ENCODE assay signal across 16 cellular contexts in the genomic region with DNA sequence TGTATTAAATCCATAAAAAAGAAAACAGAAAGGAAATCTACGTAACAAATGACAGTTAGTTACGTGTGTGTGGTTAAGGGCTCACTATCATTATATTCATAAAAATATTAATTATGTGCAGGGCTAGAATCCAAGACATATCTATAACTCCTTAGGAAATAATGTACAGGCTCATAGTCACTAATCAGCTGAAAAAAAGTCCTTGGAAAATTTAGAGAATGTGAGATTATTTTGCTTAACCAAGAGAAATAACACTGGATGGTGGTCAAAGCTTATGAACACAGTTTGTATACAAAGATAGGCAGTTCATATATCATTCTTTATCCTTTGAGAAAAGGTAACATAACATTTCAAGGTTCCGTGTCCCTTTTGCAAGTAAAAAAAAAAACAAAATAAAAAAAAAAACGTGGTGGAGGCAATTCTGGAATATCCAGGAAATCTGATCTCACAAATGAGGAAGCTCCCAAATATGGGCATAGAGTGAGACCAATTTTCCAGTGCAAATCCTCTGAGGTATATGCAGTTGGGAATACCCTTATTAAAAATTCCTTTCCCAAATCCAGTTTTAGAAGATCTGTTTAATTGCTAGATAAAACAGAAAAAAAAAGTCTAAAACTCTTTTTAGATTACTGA. TPM values are rescaled to one million over a fixed set of nuclear protein-coding genes. Genes with fewer than 3 reads are reported as not detected.
DNase-seq lines count a peak whose midpoint lies in the region; ATAC-seq, FAIRE-seq and TF ChIP-seq lines count a peak whose summit lies in the region.
"Had no signal": no experiment of that assay in that cellular context is flagged by ENCODE, and none has a peak within 500 bp of the region (broad histone marks: within the 10 kb centered on the region; RNA-seq: fewer than 3 reads in every experiment).

No MANE protein-coding gene starts in this region.

- POLR2A ChIA-PET in HepG2 (lab: Yijun Ruan, JAX): interaction anchor here (1.3 to 1.7 kb wide), 2 partner anchors 38 to 54 kb away, joined by 3 to 5 read pairs; no protein-coding TSS in a partner anchor

- FAIRE-seq in HepG2 (lab: Jason Lieb, UNC): no peak
- FAIRE-seq: D721Med had no signal

- in situ Hi-C loops in brain microvascular endothelial cell (cut with HindIII; ENCODE audit: low pct_ligation_motif_present, low sequenced_read_pairs): no loop called here
- in situ Hi-C loops in HepG2 (cut with HindIII; ENCODE audit: extremely low pct_ligation_motif_present, low pct_unique_long_range_greater_than_20kb): no loop called here

- CTCF ChIA-PET in HepG2 (lab: Yijun Ruan, JAX; ENCODE audit: low intra/inter-chr PET ratio, low total read pairs): no interaction called here

- H3K9me3 ChIP-seq in right cardiac atrium (ENCODE audit: control insufficient read depth, low read length) (no peaks in the 10 kb centered on the region), left ventricle myocardium inferior (replicated peaks) (no peaks in the 10 kb centered on the region), HepG2 (ENCODE audit: low read length) (no peaks in the 10 kb centered on the region)
- H3K9me3 ChIP-seq: neutrophil had no signal

- no peaks in the 10 kb centered on the region for H3K27me3 ChIP-seq in right cardiac atrium (ENCODE audit: control insufficient read depth, insufficient read depth)
- peaks cover 4% of the 10 kb centered on the region for H3K27me3 ChIP-seq in left ventricle myocardium inferior (ENCODE audit: low read depth)
- no peaks in the 10 kb centered on the region for H3K27me3 ChIP-seq in brain microvascular endothelial cell (replicated peaks)
- H3K27me3 ChIP-seq in HepG2 (ENCODE audit: control insufficient read depth in 1 of 2, insufficient read depth in 2 of 2, low read length in 2 of 2): no peaks in the 10 kb centered on the region
- H3K27me3 ChIP-seq: neutrophil had no signal

- H3K36me3 ChIP-seq in left ventricle myocardium inferior (no peaks in the 10 kb centered on the region), brain microvascular endothelial cell (replicated peaks) (no peaks in the 10 kb centered on the region), HepG2 (replicated peaks in 1 of 2; ENCODE audit: control insufficient read depth in 1 of 2, insufficient read depth in 2 of 2, low read length in 2 of 2) (no peaks in the 10 kb centered on the region)
- H3K36me3 ChIP-seq: neutrophil had no signal

- H4K20me1 ChIP-seq in HepG2 (ENCODE audit: insufficient read depth, low read length): no peaks in the 10 kb centered on the region

- BruUV-seq in HepG2 (replicated peaks; lab: Mats Ljungman, UMichigan): no TSS peak

- no peak overlapping the region for H3K9ac ChIP-seq in HepG2 (ENCODE audit: insufficient read depth, low read depth, low read length)

- WGBS in right cardiac atrium: 44% methylated on average over 4 of the region's 4 CpGs
- WGBS in HepG2 (ENCODE audit: low lambda C conversion rate): 71% methylated on average over 4 of the region's 4 CpGs

- no peak for TF ChIP-seq POLR2A in HepG2 (IDR thresholded peaks at IDR 0.05; ENCODE audit: insufficient read depth in 1 of 2, low read depth in 2 of 2, low read length in 2 of 2)

- H3K27ac ChIP-seq in right cardiac atrium (ENCODE audit: low read length) (no peak overlapping the region), left ventricle myocardium inferior (replicated peaks) (no peak overlapping the region), brain microvascular endothelial cell (peak overlapping the region; percentile 70), HepG2 (ENCODE audit: extremely low read length, insufficient read depth, low read length) (no peak overlapping the region)
- H3K27ac ChIP-seq: HL-60, neutrophil, RWPE1 had no signal

- TF ChIP-seq CTCF in left ventricle myocardium inferior (IDR thresholded peaks at IDR 0.05; ENCODE audit: borderline replicate concordance): no peak
- TF ChIP-seq CTCF in brain microvascular endothelial cell (IDR thresholded peaks at IDR 0.05; ENCODE audit: low read depth, low read length, missing control alignments): no peak
- no peak for TF ChIP-seq CTCF in HepG2 (CRISPR knock-in tag; IDR thresholded peaks at IDR 0.05)

- H3K79me2 ChIP-seq in HepG2 (ENCODE audit: insufficient read depth, low read length): no peaks in the 10 kb centered on the region

- H2AFZ ChIP-seq in HepG2 (ENCODE audit: low read length): no peak overlapping the region

- DNase-seq in right cardiac atrium (no peak), left ventricle myocardium inferior (no peak), brain microvascular endothelial cell (no peak), HepG2 (ENCODE audit: low spot score) (no peak), NCI-H2107 treated with DMSO at 0.1 percent for 48 hours (lab: John Stamatoyannopoulos, UW; ENCODE audit: unreplicated experiment) (no peak), amniotic stem cell (lab: John Stamatoyannopoulos, UW) (no peak), SIG-M5 (lab: John Stamatoyannopoulos, UW) (no peak)
- DNase-seq: NCI-H1694, NCI-H69, T-helper 17 cell had no signal

- H3K4me2 ChIP-seq in HepG2 (ENCODE audit: low read depth, low read length): 0 out of 2 replicates have a peak overlapping the region, but pooled peaks have one; percentile 4

- ATAC-seq in right cardiac atrium (peak; percentile 29 to 61), HepG2 (no peak), GM18867 (IDR thresholded peaks at IDR 0.05; ENCODE audit: unreplicated experiment) (no peak)
- ATAC-seq: T-helper 17 cell had no signal

- H3K4me3 ChIP-seq in right cardiac atrium (ENCODE audit: low read length) (no peak overlapping the region), left ventricle myocardium inferior (no peak overlapping the region), brain microvascular endothelial cell (ENCODE audit: low read depth, low read length) (no peak overlapping the region), HepG2 (replicated peaks in 1 of 3; ENCODE audit: insufficient read depth in 1 of 3, low read depth in 2 of 3, low read length in 3 of 3) (no peak overlapping the region)
- H3K4me3 ChIP-seq: skin epidermis had no signal

- no peaks in the 10 kb centered on the region for H3K4me1 ChIP-seq in right cardiac atrium (ENCODE audit: control insufficient read depth, insufficient read depth, low read length)
- no peaks in the 10 kb centered on the region for H3K4me1 ChIP-seq in left ventricle myocardium inferior
- H3K4me1 ChIP-seq in HepG2 (ENCODE audit: insufficient read depth, low read length): peaks cover 49% of the 10 kb centered on the region

- no peak for TF ChIP-seq EP300 in HepG2 (IDR thresholded peaks at IDR 0.05; ENCODE audit: low read depth in 2 of 2, low read length in 2 of 2)
- no peak for TF ChIP-seq EP300 in HepG2 (CRISPR knock-in tag; IDR thresholded peaks at IDR 0.05; ENCODE audit: borderline replicate concordance)

- intact Hi-C loops in right cardiac atrium (cut with DNase I): no loop called here
- intact Hi-C loops in left ventricle myocardium inferior (cut with micrococcal nuclease): no loop called here
- intact Hi-C loops in HepG2 (cut with micrococcal nuclease; ENCODE audit: unreplicated experiment): no loop called here

- no peak for TF ChIP-seq RAD21 in HepG2 (CRISPR knock-in tag; IDR thresholded peaks at IDR 0.05)

TF ChIP-seq in HepG2, 621 proteins besides CTCF, POLR2A, EP300 and RAD21:
- TF ChIP-seq, protein P1, sequence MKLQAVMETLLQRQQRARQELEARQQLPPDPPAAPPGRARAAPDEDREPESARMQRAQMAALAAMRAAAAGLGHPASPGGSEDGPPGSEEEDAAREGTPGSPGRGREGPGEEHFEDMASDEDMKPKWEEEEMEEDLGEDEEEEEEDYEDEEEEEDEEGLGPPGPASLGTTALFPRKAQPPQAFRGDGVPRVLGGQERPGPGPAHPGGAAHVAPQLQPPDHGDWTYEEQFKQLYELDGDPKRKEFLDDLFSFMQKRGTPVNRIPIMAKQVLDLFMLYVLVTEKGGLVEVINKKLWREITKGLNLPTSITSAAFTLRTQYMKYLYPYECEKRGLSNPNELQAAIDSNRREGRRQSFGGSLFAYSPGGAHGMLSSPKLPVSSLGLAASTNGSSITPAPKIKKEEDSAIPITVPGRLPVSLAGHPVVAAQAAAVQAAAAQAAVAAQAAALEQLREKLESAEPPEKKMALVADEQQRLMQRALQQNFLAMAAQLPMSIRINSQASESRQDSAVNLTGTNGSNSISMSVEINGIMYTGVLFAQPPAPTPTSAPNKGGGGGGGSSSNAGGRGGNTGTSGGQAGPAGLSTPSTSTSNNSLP (IDR thresholded peaks at IDR 0.05; ENCODE audit: low read depth, low read length): 0 out of 2 replicates have a peak, but pooled peaks have one; percentile 3
- TF ChIP-seq NFYC (CRISPR knock-in tag; IDR thresholded peaks at IDR 0.05) (no peak), SRF (IDR thresholded peaks at IDR 0.05; ENCODE audit: low read depth, low read length) (peak; percentile 96)
TF ChIP-seq in HepG2: peak in this region for 2.

RNA-seq across cellular contexts. Expression of a gene that starts 17.9 kb away (rescaled TPM):
- total RNA-seq in right cardiac atrium: 10 to 100 TPM in 3 of 4 donors, 1 to 10 TPM in 1; 7.6 to 11.4 (median 10.7) TPM
- polyA plus RNA-seq in right cardiac atrium: 6.0 TPM
- 7.0 TPM for total RNA-seq in left ventricle myocardium inferior
- 24.7 and 28.2 TPM in 2 replicates for total RNA-seq in HepG2 (2016; rRNA removed; fragmentation: Illumina TruSeq; extraction: Trizol)
- 2.2 and 2.6 TPM in 2 replicates for total RNA-seq in HepG2 (2016; cell fraction: cytosol; rRNA removed; fragmentation: Illumina TruSeq; extraction: Trizol; ENCODE audit: low read depth)
- total RNA-seq in HepG2 (2016; cell fraction: insoluble cytoplasmic fraction; rRNA removed; fragmentation: Illumina TruSeq; extraction: Trizol): 18.9 and 27.7 TPM in 2 replicates
- 8.2 and 8.6 TPM in 2 replicates for total RNA-seq in HepG2 (2016; cell fraction: membrane; rRNA removed; fragmentation: Illumina TruSeq; extraction: Trizol)
- 61.9 and 64.1 TPM in 2 replicates for total RNA-seq in HepG2 (2016; cell fraction: nucleus; rRNA removed; fragmentation: Illumina TruSeq; extraction: Trizol)
- polyA plus RNA-seq in HepG2 (2011; rRNA removed): 47.1 and 49.6 TPM in 2 replicates
- polyA plus RNA-seq in HepG2 (2011; cell fraction: cytosol; rRNA removed): 22.2 and 24.7 TPM in 2 replicates
- polyA plus RNA-seq in HepG2 (2011; cell fraction: nucleus; rRNA removed): 144 and 150 TPM in 2 replicates
- 30.0 and 33.6 TPM in 2 replicates for polyA plus RNA-seq in HepG2 (2012)
- polyA plus RNA-seq in HepG2 (2016; cell fraction: cytosol; fragmentation: Illumina TruSeq; extraction: Trizol; ENCODE audit: low read depth): 1.00 and 1.1 TPM in 2 replicates
- 21.4 and 27.8 TPM in 2 replicates for polyA plus RNA-seq in HepG2 (2016; cell fraction: insoluble cytoplasmic fraction; fragmentation: Illumina TruSeq; extraction: Trizol; ENCODE audit: low read depth)
- polyA plus RNA-seq in HepG2 (2016; cell fraction: membrane; fragmentation: Illumina TruSeq; extraction: Trizol; ENCODE audit: low read depth): 3.4 and 4.2 TPM in 2 replicates
- 121 and 138 TPM in 2 replicates for polyA plus RNA-seq in HepG2 (2016; cell fraction: nucleus; fragmentation: Illumina TruSeq; extraction: Trizol; ENCODE audit: insufficient read depth, low read depth)
- polyA minus RNA-seq in HepG2 (2011; rRNA and poly(A)+ RNA removed; ENCODE audit: low replicate concordance): 2.9 and 35.1 TPM in 2 replicates
- polyA minus RNA-seq in HepG2 (2011; cell fraction: cytosol; rRNA and poly(A)+ RNA removed): 30.0 and 32.5 TPM in 2 replicates
- 52.7 and 61.8 TPM in 2 replicates for polyA minus RNA-seq in HepG2 (2011; cell fraction: nucleus; rRNA and poly(A)+ RNA removed)

Comparison
In these comparisons a context has a peak if more than half of its experiments do, and no peak if none do; other contexts are left out.
1. ATAC-seq: peak in right cardiac atrium (2 of 2); none in HepG2 (single experiment) and GM18867 (single experiment).